Comparison of ENCODE assay signal across 19 cellular contexts in genomic region chr1:181818943-181819342, GRCh38.
DNase-seq lines count a peak whose midpoint lies in the region; ATAC-seq, FAIRE-seq and TF ChIP-seq lines count a peak whose summit lies in the region.
"Had no signal": no experiment of that assay in that cellular context is flagged by ENCODE, and none has a peak within 500 bp of the region (broad histone marks: within the 10 kb centered on the region; RNA-seq: fewer than 3 reads in every experiment).

No MANE protein-coding gene starts in this region.

- no peaks in the 10 kb centered on the region for H3K9me3 ChIP-seq in K562 (replicated peaks; ENCODE audit: control insufficient read depth, insufficient read depth, low read depth, low read length)
- no peaks in the 10 kb centered on the region for H3K9me3 ChIP-seq in neural progenitor cell (ENCODE audit: low read depth)

- H3K27ac ChIP-seq in K562 (ENCODE audit: extremely low read depth, low read depth, low read length) (no peak overlapping the region), neural progenitor cell (no peak overlapping the region)

- DNase-seq in CMK (ENCODE audit: low read depth) (peak; percentile 37), NCI-H82 treated with DMSO at 0.1 percent for 48 hours (lab: John Stamatoyannopoulos, UW; ENCODE audit: unreplicated experiment) (peak; percentile 86), K562 (ENCODE audit: extremely low read depth in 1 of 4, low spot score in 3 of 4) (no peak), iPS DF 4.7 (ENCODE audit: extremely low read depth, low spot score) (peak; percentile 7), NCI-H2196 (lab: John Stamatoyannopoulos, UW; ENCODE audit: unreplicated experiment) (no peak), neural progenitor cell (ENCODE audit: low spot score) (no peak), NCI-H146 treated with DMSO at 0.1 percent for 48 hours (lab: John Stamatoyannopoulos, UW; ENCODE audit: unreplicated experiment) (no peak)
- DNase-seq: 8988T; C1 segment of cervical spinal cord; CD4-positive, alpha-beta T cell; COR-L47; DMS153; DMS79 treated with DMSO at 0.1 percent for 48 hours; EL had no signal

- TF ChIP-seq CTCF in K562 (IDR thresholded peaks at IDR 0.05 in 2 of 3, conservative IDR thresholded peaks at IDR 0.05 in 1 of 3; ENCODE audit: insufficient read depth in 2 of 3, low read depth in 1 of 3, low read length in 3 of 3) (no peak), neural progenitor cell (IDR thresholded peaks at IDR 0.05) (no peak)

- H3K27me3 Mint-ChIP-seq in neural progenitor cell (ENCODE audit: insufficient read depth, low read depth), result peaks cover under 1% of the 10 kb centered on the region
- H3K27me3 Mint-ChIP-seq: IgD-negative memory B cell had no signal

- TF ChIP-seq RAD21 in K562 (CRISPR knock-in tag; conservative IDR thresholded peaks at IDR 0.05 in 1 of 2, IDR thresholded peaks at IDR 0.05 in 1 of 2), result no peak

- H3K4me3 ChIP-seq in K562 (no peak overlapping the region), neural progenitor cell (no peak overlapping the region)

- no peak overlapping the region for H3K27ac Mint-ChIP-seq in neural progenitor cell
- H3K27ac Mint-ChIP-seq: B cell; CD4-positive, alpha-beta T cell; IgD-negative memory B cell had no signal

- H4K20me1 ChIP-seq in K562 (replicated peaks; ENCODE audit: control insufficient read depth, insufficient read depth, low read length), result no peaks in the 10 kb centered on the region
- no peaks in the 10 kb centered on the region for H4K20me1 ChIP-seq in neural progenitor cell (ENCODE audit: low read depth)

- no peak for FAIRE-seq in K562 (lab: Jason Lieb, UNC)
- FAIRE-seq: GM12891, H1 had no signal

- POLR2A ChIA-PET in K562 (lab: Yijun Ruan, JAX), result interaction anchor here (0.8 to 1.1 kb wide), 2 partner anchors 109 to 259 kb away, joined by 3 to 4 read pairs; no protein-coding TSS in a partner anchor

- peak overlapping the region; percentile 49 for H2AFZ ChIP-seq in K562 (ENCODE audit: low read depth, low read length)
- H2AFZ ChIP-seq in neural progenitor cell (replicated peaks), result no peak overlapping the region

- H3K27me3 ChIP-seq in K562 (ENCODE audit: control insufficient read depth in 2 of 2, insufficient read depth in 2 of 2, low read length in 2 of 2) (no peaks in the 10 kb centered on the region), neural progenitor cell (no peaks in the 10 kb centered on the region)

- H3K4me1 ChIP-seq in K562 (replicated peaks in 1 of 2; ENCODE audit: control insufficient read depth in 2 of 2, insufficient read depth in 2 of 2, low read length in 2 of 2), result peaks cover 0 to 4% of the 10 kb centered on the region in 2 experiments; a peak in 2 of 5 replicates
- H3K4me1 ChIP-seq in neural progenitor cell, result no peaks in the 10 kb centered on the region

- no peaks in the 10 kb centered on the region for H3K36me3 ChIP-seq in K562 (ENCODE audit: control insufficient read depth, insufficient read depth, low read length)
- no peaks in the 10 kb centered on the region for H3K36me3 ChIP-seq in neural progenitor cell

- H3K79me2 ChIP-seq in K562 (ENCODE audit: control insufficient read depth, insufficient read depth, low read length), result no peaks in the 10 kb centered on the region
- H3K79me2 ChIP-seq in neural progenitor cell (ENCODE audit: low read depth), result no peaks in the 10 kb centered on the region

- H3K4me1 Mint-ChIP-seq in neural progenitor cell, result no peaks in the 10 kb centered on the region
- H3K4me1 Mint-ChIP-seq: B cell, IgD-negative memory B cell had no signal

- H3K36me3 Mint-ChIP-seq in neural progenitor cell, result no peaks in the 10 kb centered on the region
- H3K36me3 Mint-ChIP-seq: IgD-negative memory B cell had no signal

- TF ChIP-seq POLR2A in K562 (conservative IDR thresholded peaks at IDR 0.05), result no peak

- intact Hi-C loops in K562 (cut with micrococcal nuclease), result no loop called here

- TF ChIP-seq EP300 in K562 (IDR thresholded peaks at IDR 0.05; ENCODE audit: low read length), result no peak

- H3K4me3 Mint-ChIP-seq in neural progenitor cell, result no peak overlapping the region
- H3K4me3 Mint-ChIP-seq: B cell; CD4-positive, alpha-beta T cell; IgD-negative memory B cell had no signal

- H3K9me3 Mint-ChIP-seq in neural progenitor cell, result no peaks in the 10 kb centered on the region
- H3K9me3 Mint-ChIP-seq: CD4-positive, alpha-beta T cell had no signal

- H3K4me2 ChIP-seq in K562 (ENCODE audit: insufficient read depth, low read length), result no peak overlapping the region
- H3K4me2 ChIP-seq in neural progenitor cell, result no peak overlapping the region

- ATAC-seq in K562, result no peak; the same call in 2 of the 3 replicates
- no peak for ATAC-seq in GM21515 (IDR thresholded peaks at IDR 0.05; ENCODE audit: unreplicated experiment)

- no peaks in the 10 kb centered on the region for H3F3A ChIP-seq in neural progenitor cell (ENCODE audit: low read depth)

- H3K9ac ChIP-seq in K562 (ENCODE audit: insufficient read depth in 1 of 2, low read depth in 2 of 2, low read length in 2 of 2) (no peak overlapping the region), neural progenitor cell (no peak overlapping the region)

- no peaks in the 10 kb centered on the region for H3K9me1 ChIP-seq in K562 (ENCODE audit: control insufficient read depth, insufficient read depth, low read length)

- WGBS in K562 (ENCODE audit: insufficient coverage, low coverage, missing lambda C conversion rate), result 33% methylated on average over 1 of the region's 1 CpG

- in situ Hi-C loops in K562 (cut with MboI), result no loop called here

- CTCF ChIA-PET in K562 (lab: Yijun Ruan, JAX; ENCODE audit: low intra/inter-chr PET ratio), result no interaction called here

- no TSS peak for BruUV-seq in K562 (replicated peaks; lab: Mats Ljungman, UMichigan)

TF ChIP-seq in K562, 482 proteins besides CTCF, POLR2A, EP300 and RAD21:
- TF ChIP-seq ZNF436 (CRISPR knock-in tag; IDR thresholded peaks at IDR 0.05) (no peak), ZNF316 (IDR thresholded peaks at IDR 0.05) (no peak), TRIM24 (IDR thresholded peaks at IDR 0.05) (no peak)

Comparison
In these comparisons a context has a peak if more than half of its experiments do, and no peak if none do; other contexts are left out.
1. DNase-seq: peak in CMK (single experiment), NCI-H82 treated with DMSO at 0.1 percent for 48 hours (single experiment) and iPS DF 4.7 (single experiment); none in K562 (0 of 4), NCI-H2196 (single experiment), neural progenitor cell (single experiment) and NCI-H146 treated with DMSO at 0.1 percent for 48 hours (single experiment).